19 cellular contexts compared by ENCODE assay signal in the genomic region with DNA sequence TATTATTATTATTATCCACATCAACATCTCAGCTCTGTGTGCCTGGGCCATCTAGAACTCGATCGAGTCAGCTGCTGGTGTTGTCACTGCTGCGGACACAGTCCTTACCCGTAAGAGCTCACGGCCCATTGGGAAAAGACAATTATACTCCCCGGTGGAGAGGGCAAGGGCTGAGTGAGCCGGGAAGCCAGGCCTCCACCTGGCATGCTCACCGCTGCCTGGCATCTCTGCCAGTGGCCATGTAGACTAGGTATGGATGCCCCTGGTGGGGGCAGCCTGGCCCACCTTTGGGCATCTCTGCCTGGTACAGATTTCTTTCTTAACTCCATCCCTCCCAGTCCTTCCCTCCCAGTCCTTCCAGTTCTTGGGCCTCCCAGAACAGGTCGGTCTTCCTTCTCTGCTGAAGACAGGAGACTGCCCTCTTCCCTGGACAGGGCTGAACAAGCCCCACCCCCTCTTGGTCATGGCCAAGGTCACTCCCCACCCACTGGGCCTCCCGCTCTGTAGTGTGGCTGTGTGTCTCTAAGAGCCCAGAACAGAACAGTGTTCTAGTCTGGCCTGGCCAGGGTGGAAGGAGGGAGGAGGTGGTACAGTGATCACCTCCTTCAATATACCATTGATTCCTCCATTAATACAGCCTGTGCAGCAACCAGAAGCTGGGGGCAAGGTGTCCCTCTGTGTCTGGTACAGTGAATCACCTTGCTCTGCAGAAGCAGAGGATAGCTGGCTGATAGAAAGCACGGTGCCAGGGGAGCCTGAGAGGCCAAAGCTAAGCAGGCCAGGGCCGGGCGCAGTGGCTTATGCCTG. TPM values are rescaled to one million over a fixed set of nuclear protein-coding genes. Genes with fewer than 3 reads are reported as not detected.
DNase-seq lines count a peak whose midpoint lies in the region; ATAC-seq and TF ChIP-seq lines count a peak whose summit lies in the region.
"Had no signal": no experiment of that assay in that cellular context is flagged by ENCODE, and none has a peak within 500 bp of the region (broad histone marks: within the 10 kb centered on the region; RNA-seq: fewer than 3 reads in every experiment).

No MANE protein-coding gene starts in this region.

- no peak overlapping the region for H3K4me3 ChIP-seq in SK-N-MC
- no peak overlapping the region for H3K4me3 ChIP-seq in thyroid gland (replicated peaks in 1 of 3)
- H3K4me3 ChIP-seq: mucosa of descending colon had no signal

- CTCF ChIA-PET in GM10248 (lab: Yijun Ruan, JAX): interaction anchor here (1.5 kb wide), 1 partner anchor 256 kb away, joined by 3 read pairs; no protein-coding TSS in a partner anchor

- no peak overlapping the region for H3K9ac ChIP-seq in SK-N-MC (ENCODE audit: insufficient read length)
- H3K9ac ChIP-seq: parathyroid adenoma had no signal

- peaks cover 71 to 87% of the 10 kb centered on the region in 2 donors for H3K4me1 ChIP-seq in thyroid gland
- H3K4me1 ChIP-seq: parathyroid adenoma had no signal

- POLR2A ChIA-PET in GM10248 (lab: Yijun Ruan, JAX): no interaction called here

- TF ChIP-seq POLR2A in thyroid gland (IDR thresholded peaks at IDR 0.05): peak in 1 of 2 donors; percentile 29

- no peak for TF ChIP-seq CTCF in thyroid gland (IDR thresholded peaks at IDR 0.05)
- no peak for TF ChIP-seq CTCF in GM10248 (IDR thresholded peaks at IDR 0.05; ENCODE audit: control extremely low read depth, extremely low read depth, low read depth, missing control alignments)

- intact Hi-C loops in thyroid gland (cut with DNase I): no loop called here

- DNase-seq in NCI-H1417 (lab: John Stamatoyannopoulos, UW) (peak; percentile 23 to 83 (median 69)), NCI-H1417 treated with DMSO at 0.1 percent for 48 hours (lab: John Stamatoyannopoulos, UW) (no peak), SK-N-MC (ENCODE audit: low read depth, low spot score) (no peak), thyroid gland (peak; percentile 85), GM10248 (ENCODE audit: extremely low spot score) (no peak), T-helper 9 cell (no peak)
- DNase-seq: activated CD4-positive, alpha-beta T cell treated with anti-CD3 and anti-CD28 coated beads, Interleukin-2, amount 10 ng/mL, durations not matched to agents 24 days and 14 days; activated T-cell treated with anti-CD3 and anti-CD28 coated beads, Interleukin-2, amount 50 U/mL, for 24 hours; CD8-positive, alpha-beta memory T cell; glutamatergic neuron; kidney; mucosa of descending colon; NCI-H526 treated with DMSO at 0.1 percent for 48 hours; RPMI8226 had no signal

- H3K9me3 ChIP-seq in SK-N-MC (ENCODE audit: low read depth, low read length): no peaks in the 10 kb centered on the region
- no peaks in the 10 kb centered on the region for H3K9me3 ChIP-seq in thyroid gland
- H3K9me3 ChIP-seq: mucosa of descending colon had no signal

- 40 to 45% methylated on average over 10 to 13 of the region's 13 CpGs for WGBS in thyroid gland, 2 donors

- peak overlapping the region; percentile 96; the same call in 1 of the 2 replicates for H3K27ac ChIP-seq in SK-N-MC
- peak overlapping the region; percentile 95 for H3K27ac ChIP-seq in layer of hippocampus (ENCODE audit: low read depth, low read length)
- H3K27ac ChIP-seq in thyroid gland: peak overlapping the region; percentile 77 to 87 (median 81)
- H3K27ac ChIP-seq: 22Rv1, parathyroid adenoma had no signal

- H3K36me3 ChIP-seq in SK-N-MC (ENCODE audit: insufficient read depth, low read length): no peaks in the 10 kb centered on the region
- no peaks in the 10 kb centered on the region for H3K36me3 ChIP-seq in thyroid gland

- no peak for ATAC-seq in GM19467 (IDR thresholded peaks at IDR 0.05; ENCODE audit: unreplicated experiment)
- ATAC-seq: mucosa of descending colon had no signal

- H3K27me3 ChIP-seq in layer of hippocampus (ENCODE audit: control insufficient read depth, insufficient read depth, low read length) (no peaks in the 10 kb centered on the region), thyroid gland (no peaks in the 10 kb centered on the region)

RNA-seq across cellular contexts. Expression of a gene that starts 57.7 kb away (rescaled TPM):
- 1 to 10 TPM in 3 of 4 donors, under 1 TPM in 1; 0.54 to 4.0 (median 3.8) TPM for total RNA-seq in thyroid gland
- total RNA-seq: activated CD4-positive, alpha-beta T cell treated with anti-CD3 and anti-CD28 coated beads, Interleukin-2, amount 10 ng/mL, durations not matched to agents 24 days and 14 days; CD8-positive, alpha-beta memory T cell; T-helper 2 cell treated with Interferon-gamma antibody and Interleukin-4, amounts not matched to agents 100 ng/mL and 5 ng/mL, for 36 hours had no signal

Comparison
In these comparisons a context has a peak if more than half of its experiments do, and no peak if none do; other contexts are left out.
1. DNase-seq: peak in NCI-H1417 (3 of 3) and thyroid gland (2 of 2); none in NCI-H1417 treated with DMSO at 0.1 percent for 48 hours (single experiment), SK-N-MC (single experiment), GM10248 (single experiment) and T-helper 9 cell (single experiment).
2. Peak in every context shown above with its lines, with median percentiles within 50 percentile points of each other: H3K27ac ChIP-seq.